Comparison of ENCODE assay signal across 22 cellular contexts in the genomic region with DNA sequence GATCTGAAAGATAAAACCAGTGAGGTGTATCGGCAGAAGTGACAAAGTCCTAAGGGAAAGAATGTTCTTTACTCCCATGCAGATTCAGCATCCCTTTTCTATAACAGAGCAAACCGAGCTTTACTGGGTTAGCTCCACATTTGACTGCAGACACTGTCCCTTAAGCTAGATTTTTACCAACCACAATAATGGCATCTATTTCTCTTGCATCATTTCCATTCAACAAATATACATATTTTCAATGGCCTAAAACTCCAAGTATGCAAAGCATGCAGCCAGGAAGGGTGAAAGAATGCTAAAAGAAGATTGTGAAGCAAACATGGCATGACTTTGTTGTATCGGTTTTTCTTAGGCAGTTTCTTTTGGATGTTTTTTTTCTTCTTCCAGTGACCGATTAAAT.
DNase-seq lines count a peak whose midpoint lies in the region; ATAC-seq and TF ChIP-seq lines count a peak whose summit lies in the region.
"Had no signal": no experiment of that assay in that cellular context is flagged by ENCODE, and none has a peak within 500 bp of the region (broad histone marks: within the 10 kb centered on the region; RNA-seq: fewer than 3 reads in every experiment).

No MANE protein-coding gene starts in this region.

- H3K79me2 ChIP-seq in PC-9 (ENCODE audit: low read depth) (no peaks in the 10 kb centered on the region), fibroblast of lung (ENCODE audit: control insufficient read depth, insufficient read depth, low read length) (no peaks in the 10 kb centered on the region)

- H3K4me3 ChIP-seq in BJ (ENCODE audit: low read depth, low read length) (no peak overlapping the region), PC-9 (no peak overlapping the region), fibroblast of lung (replicated peaks in 1 of 4; ENCODE audit: control extremely low read depth in 1 of 4, insufficient read depth in 1 of 4, low read depth in 3 of 4, low read length in 4 of 4) (no peak overlapping the region), Peyer's patch (no peak overlapping the region)
- H3K4me3 ChIP-seq: colonic mucosa had no signal

- H3K9me3 Mint-ChIP-seq in osteocyte (ENCODE audit: unreplicated experiment) (peaks cover 4% of the 10 kb centered on the region), T-cell (no peaks in the 10 kb centered on the region)
- H3K9me3 Mint-ChIP-seq: activated CD8-positive, alpha-beta T cell treated with anti-CD3 and anti-CD28 coated beads for 36 hours; activated T-helper 1 cell treated with anti-CD3 and anti-CD28 coated beads, Interleukin-12 subunit alpha, Interleukin-12 subunit beta, Interleukin-2, Interleukin-4 antibody, amounts not matched to agents 30 ng/mL and 10 ng/mL and 1 ng/mL, durations not matched to agents 14 hours and 24 hours and 36 hours had no signal

- H3K27me3 Mint-ChIP-seq in osteocyte (ENCODE audit: unreplicated experiment) (no peaks in the 10 kb centered on the region), T-cell (no peaks in the 10 kb centered on the region)

- H3K4me1 Mint-ChIP-seq in osteocyte (ENCODE audit: unreplicated experiment) (peaks cover 18% of the 10 kb centered on the region), T-cell (no peaks in the 10 kb centered on the region)
- H3K4me1 Mint-ChIP-seq: natural killer cell had no signal

- H3K27ac Mint-ChIP-seq in osteocyte (ENCODE audit: unreplicated experiment) (peak overlapping the region; percentile 31), T-cell (no peak overlapping the region)
- H3K27ac Mint-ChIP-seq: activated CD8-positive, alpha-beta T cell treated with anti-CD3 and anti-CD28 coated beads for 36 hours; activated T-helper 1 cell treated with anti-CD3 and anti-CD28 coated beads, Interleukin-12 subunit alpha, Interleukin-12 subunit beta, Interleukin-2, Interleukin-4 antibody, amounts not matched to agents 30 ng/mL and 10 ng/mL and 1 ng/mL, durations not matched to agents 14 hours and 24 hours and 36 hours; natural killer cell had no signal

- no TSS peak for BruUV-seq in PC-9 (replicated peaks; lab: Mats Ljungman, UMichigan)

- 0 out of 2 replicates have a peak overlapping the region, but pooled peaks have one; percentile 15 for H3K4me2 ChIP-seq in PC-9
- H3K4me2 ChIP-seq in fibroblast of lung (ENCODE audit: extremely low read depth, insufficient read depth, low read length): peak overlapping the region; percentile 11

- DNase-seq in BJ (ENCODE audit: low read depth) (peak; percentile 23), PC-9 (peak; percentile 33 to 76), fibroblast of lung (ENCODE audit: low read depth in 2 of 2) (peak in 1 of 2 donors; percentile 83), osteocyte (ENCODE audit: extremely low spot score, unreplicated experiment) (no peak), Peyer's patch (no peak), T-cell (no peak)
- no peak for DNase-seq in activated T-cell treated with anti-CD3 and anti-CD28 coated beads, Interleukin-2, amount 50 U/mL, for 48 hours
- DNase-seq: activated CD8-positive, alpha-beta T cell treated with anti-CD3 and anti-CD28 coated beads for 36 hours; colonic mucosa; DMS79 treated with DMSO at 0.1 percent for 48 hours; GOT3; hypothalamus; KG1; left ventricle myocardium superior; natural killer cell; NCI-H1417; NCI-H2227 treated with DMSO at 0.1 percent for 48 hours; retina; stimulated activated CD4-positive, alpha-beta T cell treated with anti-CD3 and anti-CD28 coated beads, Interleukin-2, amount 100 ng/mL, for 24 hours had no signal

- H3K36me3 ChIP-seq in BJ (ENCODE audit: control insufficient read depth, insufficient read depth, low read length) (no peaks in the 10 kb centered on the region), PC-9 (ENCODE audit: low read depth) (no peaks in the 10 kb centered on the region), fibroblast of lung (ENCODE audit: control insufficient read depth, insufficient read depth, low read length) (no peaks in the 10 kb centered on the region), Peyer's patch (no peaks in the 10 kb centered on the region)
- H3K36me3 ChIP-seq: colonic mucosa had no signal

- POLR2A ChIA-PET in BJ (lab: Charles Lee): no interaction called here
- POLR2A ChIA-PET in PC-9 (lab: Charles Lee; ENCODE audit: unreplicated experiment): interaction anchor here (0.5 to 0.7 kb wide), 5 partner anchors 16 to 570 kb away, joined by 3 to 7 read pairs (median 6); no protein-coding TSS in a partner anchor
- POLR2A ChIA-PET in T-cell (lab: Charles Lee): no interaction called here

- H3K9me2 ChIP-seq in PC-9 (ENCODE audit: insufficient read depth): no peaks in the 10 kb centered on the region

- CTCF ChIA-PET in BJ (lab: Yijun Ruan, JAX): no interaction called here
- CTCF ChIA-PET in PC-9 (lab: Charles Lee): interaction anchor here (0.7 kb wide), 1 partner anchor 12 kb away, joined by 3 read pairs; no protein-coding TSS in a partner anchor
- CTCF ChIA-PET in T-cell (lab: Charles Lee): no interaction called here

- H3K4me3 Mint-ChIP-seq in osteocyte (ENCODE audit: unreplicated experiment): no peak overlapping the region
- H3K4me3 Mint-ChIP-seq in T-cell: no peak overlapping the region
- H3K4me3 Mint-ChIP-seq: activated CD8-positive, alpha-beta T cell treated with anti-CD3 and anti-CD28 coated beads for 36 hours; activated T-helper 1 cell treated with anti-CD3 and anti-CD28 coated beads, Interleukin-12 subunit alpha, Interleukin-12 subunit beta, Interleukin-2, Interleukin-4 antibody, amounts not matched to agents 30 ng/mL and 10 ng/mL and 1 ng/mL, durations not matched to agents 14 hours and 24 hours and 36 hours; natural killer cell had no signal

- H3K27me3 ChIP-seq in BJ (ENCODE audit: control insufficient read depth, insufficient read depth, low read length) (no peaks in the 10 kb centered on the region), PC-9 (ENCODE audit: insufficient read depth, low read depth) (no peaks in the 10 kb centered on the region), fibroblast of lung (ENCODE audit: control insufficient read depth, insufficient read depth, low read length) (no peaks in the 10 kb centered on the region), Peyer's patch (no peaks in the 10 kb centered on the region)
- H3K27me3 ChIP-seq: colonic mucosa had no signal

- no peak overlapping the region for H2AFZ ChIP-seq in PC-9
- H2AFZ ChIP-seq in fibroblast of lung (ENCODE audit: low read length): no peak overlapping the region

- no peak for TF ChIP-seq POLR2A in Peyer's patch (IDR thresholded peaks at IDR 0.05)

- H4K20me1 ChIP-seq in PC-9 (ENCODE audit: insufficient read depth): no peaks in the 10 kb centered on the region
- H4K20me1 ChIP-seq in fibroblast of lung (ENCODE audit: control insufficient read depth, extremely low read depth, insufficient read depth, low read length): no peaks in the 10 kb centered on the region

- H3K36me3 Mint-ChIP-seq in osteocyte (ENCODE audit: unreplicated experiment) (no peaks in the 10 kb centered on the region), T-cell (no peaks in the 10 kb centered on the region)
- H3K36me3 Mint-ChIP-seq: natural killer cell had no signal

- H3K9me3 ChIP-seq in PC-9 (ENCODE audit: insufficient read depth, low read depth) (no peaks in the 10 kb centered on the region), fibroblast of lung (ENCODE audit: control insufficient read depth, insufficient read depth, low read depth, low read length) (no peaks in the 10 kb centered on the region), Peyer's patch (no peaks in the 10 kb centered on the region)
- H3K9me3 ChIP-seq: colonic mucosa had no signal

- H3K4me1 ChIP-seq in PC-9 (replicated peaks; ENCODE audit: insufficient read depth) (peaks cover 6% of the 10 kb centered on the region; the same call in 1 of the 2 replicates), fibroblast of lung (ENCODE audit: control insufficient read depth, extremely low read depth, insufficient read depth, low read length) (no peaks in the 10 kb centered on the region), Peyer's patch (no peaks in the 10 kb centered on the region)
- H3K4me1 ChIP-seq: colonic mucosa had no signal

- intact Hi-C loops in PC-9 (cut with micrococcal nuclease; ENCODE audit: unreplicated experiment): loop anchor here (5.0 kb wide), 1 partner anchor 63 kb away; no protein-coding TSS in a partner anchor

- no peak for ATAC-seq in T-cell (replicated peaks in 1 of 4)
- ATAC-seq in HG02970 (IDR thresholded peaks at IDR 0.05; ENCODE audit: low FRiP score, unreplicated experiment): no peak
- ATAC-seq: activated CD8-positive, alpha-beta T cell treated with anti-CD3 and anti-CD28 coated beads for 36 hours; left ventricle myocardium superior; natural killer cell had no signal

- peaks cover 6% of the 10 kb centered on the region; the same call in 1 of the 2 replicates for H3F3A ChIP-seq in PC-9 (ENCODE audit: insufficient read depth, low read depth)

- TF ChIP-seq CTCF in BJ (IDR thresholded peaks at IDR 0.05; ENCODE audit: insufficient read depth, low read depth, low read length): no peak
- TF ChIP-seq CTCF in PC-9 (conservative IDR thresholded peaks at IDR 0.05): no peak
- TF ChIP-seq CTCF in fibroblast of lung (conservative IDR thresholded peaks at IDR 0.05 in 1 of 2, IDR thresholded peaks at IDR 0.05 in 1 of 2; ENCODE audit: low read depth in 1 of 2, low read length in 2 of 2): no peak
- no peak for TF ChIP-seq CTCF in osteocyte (IDR thresholded peaks at IDR 0.05)
- no peak for TF ChIP-seq CTCF in Peyer's patch (IDR thresholded peaks at IDR 0.05)

- H3K27ac ChIP-seq in PC-9 (no peak overlapping the region), fibroblast of lung (ENCODE audit: insufficient read depth, low read length) (no peak overlapping the region), Peyer's patch (no peak overlapping the region)
- H3K27ac ChIP-seq: C4-2B, colonic mucosa had no signal

- no peak overlapping the region for H3K9ac ChIP-seq in fibroblast of lung (ENCODE audit: insufficient read depth, low read length)

Comparison
In these comparisons a context has a peak if more than half of its experiments do, and no peak if none do; other contexts are left out.
1. DNase-seq: peak in BJ (single experiment) and PC-9 (2 of 2); none in osteocyte (single experiment), Peyer's patch (0 of 3), activated T-cell treated with anti-CD3 and anti-CD28 coated beads, Interleukin-2, amount 50 U/mL, for 48 hours (0 of 2) and T-cell (0 of 34).